1 cellular context compared by ENCODE assay signal in the genomic region with DNA sequence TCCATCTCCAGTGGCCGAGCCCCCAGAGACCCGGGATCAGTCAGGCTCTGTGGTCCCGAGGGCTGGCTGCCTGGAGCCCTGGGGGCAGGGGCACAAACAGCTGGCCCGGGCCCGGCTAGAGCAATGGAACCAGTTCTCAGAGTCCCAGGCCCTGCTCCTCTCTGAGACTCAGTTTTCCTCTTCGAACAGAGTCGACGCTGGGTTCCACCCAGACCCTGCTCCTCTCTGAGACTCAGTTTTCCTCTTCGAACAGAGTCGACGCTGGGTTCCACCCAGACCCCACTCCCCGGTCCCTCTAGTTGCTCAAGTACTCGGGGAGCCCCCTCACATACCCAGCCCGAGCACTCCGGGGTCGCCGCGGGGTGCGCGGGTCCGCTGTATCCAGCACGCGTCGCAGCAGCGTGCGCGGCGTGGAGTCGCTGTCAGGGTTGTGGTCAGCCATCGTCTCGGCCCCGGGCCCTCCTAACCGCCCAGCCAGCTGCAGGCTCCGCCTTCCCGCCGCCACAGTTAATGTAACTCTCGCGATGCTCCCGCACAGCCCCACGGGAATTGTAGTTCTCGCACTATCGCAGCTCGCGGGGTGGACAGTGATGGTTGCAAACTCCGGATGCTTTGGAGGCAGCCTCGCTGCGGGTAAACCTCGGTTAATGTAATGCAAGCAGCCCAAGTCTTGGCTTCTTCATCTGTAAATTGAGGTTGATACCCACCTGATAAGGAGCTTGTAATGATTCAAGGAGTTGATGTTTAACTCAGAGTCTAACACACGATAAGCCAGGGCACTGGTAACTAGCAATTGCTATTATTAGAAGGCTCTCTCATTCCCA.
TF ChIP-seq lines count a peak whose summit lies in the region.

No MANE protein-coding gene starts in this region.

TF ChIP-seq in endothelial cell of umbilical vein, 7 proteins besides CTCF, POLR2A, EP300 and RAD21:
- TF ChIP-seq POLR2AphosphoS5 (IDR thresholded peaks at IDR 0.05; ENCODE audit: insufficient read depth, low read depth, low read length) (peak; percentile 89), EZH2 (IDR thresholded peaks at IDR 0.05; ENCODE audit: borderline replicate concordance, low read depth, low read length, severe bottlenecking) (no peak), JUN (IDR thresholded peaks at IDR 0.05; ENCODE audit: borderline replicate concordance, insufficient read depth, insufficient read length, low read depth) (no peak), MYC (IDR thresholded peaks at IDR 0.05; ENCODE audit: low read depth, low read length) (peak; percentile 51)
- TF ChIP-seq, protein P1, sequence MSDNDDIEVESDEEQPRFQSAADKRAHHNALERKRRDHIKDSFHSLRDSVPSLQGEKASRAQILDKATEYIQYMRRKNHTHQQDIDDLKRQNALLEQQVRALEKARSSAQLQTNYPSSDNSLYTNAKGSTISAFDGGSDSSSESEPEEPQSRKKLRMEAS (IDR thresholded peaks at IDR 0.05; ENCODE audit: insufficient read depth, insufficient read length), result no peak
